In the genomic region with DNA sequence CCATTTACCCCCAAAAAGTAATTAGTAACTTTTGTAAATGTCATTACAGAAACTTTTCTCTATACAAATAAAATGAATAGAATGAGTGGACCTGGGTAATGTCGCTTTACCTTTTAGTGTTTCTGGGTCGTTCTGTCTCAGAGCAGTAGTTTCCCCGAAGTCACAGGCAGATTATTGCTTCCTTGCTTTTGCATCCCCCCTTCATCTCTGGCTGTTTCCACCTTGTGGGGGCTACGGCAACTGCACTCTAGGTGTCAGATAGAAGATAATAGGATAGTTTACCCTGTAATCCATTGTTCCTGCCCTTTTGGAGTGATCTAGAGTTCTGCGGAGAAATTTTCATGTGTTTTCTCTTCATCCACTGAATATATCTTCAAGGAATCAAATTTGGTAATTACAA, we compare ENCODE assay signal across 20 cellular contexts.
DNase-seq lines count a peak whose midpoint lies in the region; ATAC-seq and TF ChIP-seq lines count a peak whose summit lies in the region.
"Had no signal": no experiment of that assay in that cellular context is flagged by ENCODE, and none has a peak within 500 bp of the region (broad histone marks: within the 10 kb centered on the region; RNA-seq: fewer than 3 reads in every experiment).

No MANE protein-coding gene starts in this region.

- ATAC-seq in heart right ventricle, result no peak
- ATAC-seq: stimulated activated effector memory CD8-positive, alpha-beta T cell treated with anti-CD3 and anti-CD28 coated beads, Interleukin-12 subunit alpha, Interleukin-12 subunit beta, amount 100 ng/mL, for 72 hours had no signal

- no peak overlapping the region for H3K27ac ChIP-seq in cardiac muscle cell
- no peak overlapping the region for H3K27ac ChIP-seq in heart right ventricle
- no peak overlapping the region for H3K27ac ChIP-seq in GM23248
- H3K27ac ChIP-seq: parathyroid adenoma had no signal

- H3K4me1 Mint-ChIP-seq in type B pancreatic cell (ENCODE audit: unreplicated experiment), result no peaks in the 10 kb centered on the region
- H3K4me1 Mint-ChIP-seq: activated B cell treated with CpG ODN at 0.5 μM for 24 hours; stimulated activated effector memory CD8-positive, alpha-beta T cell treated with anti-CD3 and anti-CD28 coated beads, Interleukin-12 subunit alpha, Interleukin-12 subunit beta, amount 100 ng/mL, for 72 hours had no signal

- no peaks in the 10 kb centered on the region for H3K36me3 ChIP-seq in cardiac muscle cell
- H3K36me3 ChIP-seq in heart right ventricle, result no peaks in the 10 kb centered on the region
- H3K36me3 ChIP-seq in GM23248 (ENCODE audit: low read depth), result no peaks in the 10 kb centered on the region
- H3K36me3 ChIP-seq: MG63, uterus had no signal

- H3K9me3 ChIP-seq in cardiac muscle cell (ENCODE audit: low read depth), result no peaks in the 10 kb centered on the region
- H3K9me3 ChIP-seq in heart right ventricle, result peaks cover 0 to 6% (median 0%) of the 10 kb centered on the region in 11 donors
- no peaks in the 10 kb centered on the region for H3K9me3 ChIP-seq in GM23248 (ENCODE audit: low read depth)
- H3K9me3 ChIP-seq: uterus had no signal

- 60 to 74% methylated on average over 5 of the region's 5 CpGs for WGBS in heart right ventricle, 2 donors
- WGBS in GM23248 (ENCODE audit: low coverage in 1 of 2, low lambda C conversion rate in 2 of 2, missing lambda C conversion rate in 2 of 2), 2 experiments, result 95% methylated on average over 5 of the region's 5 CpGs

- intact Hi-C loops in heart right ventricle (cut with DNase I), result no loop called here

- no peaks in the 10 kb centered on the region for H3K36me3 Mint-ChIP-seq in type B pancreatic cell
- H3K36me3 Mint-ChIP-seq: stimulated activated effector memory CD8-positive, alpha-beta T cell treated with anti-CD3 and anti-CD28 coated beads, Interleukin-12 subunit alpha, Interleukin-12 subunit beta, amount 100 ng/mL, for 72 hours had no signal

- H3K27me3 ChIP-seq in cardiac muscle cell (no peaks in the 10 kb centered on the region), heart right ventricle (no peaks in the 10 kb centered on the region), GM23248 (replicated peaks; ENCODE audit: insufficient read depth) (no peaks in the 10 kb centered on the region)
- H3K27me3 ChIP-seq: MG63, uterus had no signal

- DNase-seq in cardiac muscle cell (ENCODE audit: low read depth in 1 of 2, low spot score in 1 of 2) (peak in 1 of 2 donors; percentile 20), heart right ventricle (no peak), SK-MEL-5 (ENCODE audit: low read depth, low spot score) (peak; percentile 30), fibroblast of the aortic adventitia (ENCODE audit: low read depth) (no peak), type B pancreatic cell (ENCODE audit: extremely low spot score, unreplicated experiment) (no peak), GM23248 (no peak), NCI-H526 (lab: John Stamatoyannopoulos, UW) (no peak), NCI-H2029 treated with DMSO at 0.1 percent for 48 hours (lab: John Stamatoyannopoulos, UW) (no peak)
- DNase-seq: ACHN; activated B cell treated with CpG ODN at 0.5 μM for 24 hours; activated T-cell treated with anti-CD3 and anti-CD28 coated beads, Interleukin-2, amount 50 U/mL, for 24 hours; amygdala; head of caudate nucleus; MG63; NCI-H510A; stimulated activated CD4-positive, alpha-beta T cell treated with anti-CD3 and anti-CD28 coated beads, Interleukin-1b, Interleukin-23, amount 100 ng/mL, for 48 hours; uterus had no signal

- no peak overlapping the region for H3K9ac ChIP-seq in GM23248
- H3K9ac ChIP-seq: parathyroid adenoma had no signal

- no peak overlapping the region for H3K4me2 ChIP-seq in GM23248 (ENCODE audit: unreplicated experiment)

- peaks cover 92% of the 10 kb centered on the region for H3K79me2 ChIP-seq in GM23248 (ENCODE audit: insufficient read depth)
- H3K79me2 ChIP-seq: parathyroid adenoma had no signal

- H3K9me3 Mint-ChIP-seq in type B pancreatic cell, result no peaks in the 10 kb centered on the region
- H3K9me3 Mint-ChIP-seq: activated B cell treated with CpG ODN at 0.5 μM for 24 hours; activated T-cell treated with anti-CD3 and anti-CD28 coated beads, Interleukin-2, amount 50 U/mL, for 24 hours had no signal

- H3F3A ChIP-seq in GM23248 (ENCODE audit: insufficient read depth), result peaks cover 7% of the 10 kb centered on the region

- no peak overlapping the region for H3K27ac Mint-ChIP-seq in type B pancreatic cell
- H3K27ac Mint-ChIP-seq: activated B cell treated with CpG ODN at 0.5 μM for 24 hours; activated T-cell treated with anti-CD3 and anti-CD28 coated beads, Interleukin-2, amount 50 U/mL, for 24 hours; stimulated activated effector memory CD8-positive, alpha-beta T cell treated with anti-CD3 and anti-CD28 coated beads, Interleukin-12 subunit alpha, Interleukin-12 subunit beta, amount 100 ng/mL, for 72 hours had no signal

- H4K20me1 ChIP-seq in GM23248 (ENCODE audit: insufficient read depth), result no peaks in the 10 kb centered on the region

- no peak overlapping the region for H3K4me3 Mint-ChIP-seq in type B pancreatic cell
- H3K4me3 Mint-ChIP-seq: activated B cell treated with CpG ODN at 0.5 μM for 24 hours; activated T-cell treated with anti-CD3 and anti-CD28 coated beads, Interleukin-2, amount 50 U/mL, for 24 hours; stimulated activated effector memory CD8-positive, alpha-beta T cell treated with anti-CD3 and anti-CD28 coated beads, Interleukin-12 subunit alpha, Interleukin-12 subunit beta, amount 100 ng/mL, for 72 hours had no signal

- peak; percentile 4 for TF ChIP-seq CTCF in cardiac muscle cell (IDR thresholded peaks at IDR 0.05; ENCODE audit: low read depth, low read length)
- no peak for TF ChIP-seq CTCF in heart right ventricle (IDR thresholded peaks at IDR 0.05)
- TF ChIP-seq CTCF in fibroblast of the aortic adventitia (IDR thresholded peaks at IDR 0.05; ENCODE audit: insufficient read depth, low read length), result peak; percentile 27
- peak; percentile 67 for TF ChIP-seq CTCF in type B pancreatic cell (conservative IDR thresholded peaks at IDR 0.05)

- H3K27me3 Mint-ChIP-seq in type B pancreatic cell, result peaks cover 3% of the 10 kb centered on the region
- H3K27me3 Mint-ChIP-seq: activated B cell treated with CpG ODN at 0.5 μM for 24 hours; activated T-cell treated with anti-CD3 and anti-CD28 coated beads, Interleukin-2, amount 50 U/mL, for 24 hours had no signal

- H3K9me2 ChIP-seq in GM23248 (ENCODE audit: insufficient read depth), result no peaks in the 10 kb centered on the region

- H3K4me1 ChIP-seq in cardiac muscle cell (ENCODE audit: low read depth) (no peaks in the 10 kb centered on the region), heart right ventricle (peaks cover 0 to 20% (median 0%) of the 10 kb centered on the region in 9 donors), GM23248 (ENCODE audit: insufficient read depth) (peaks cover 28% of the 10 kb centered on the region)
- H3K4me1 ChIP-seq: parathyroid adenoma, uterus had no signal

- H3K4me3 ChIP-seq in cardiac muscle cell, result no peak overlapping the region
- no peak overlapping the region for H3K4me3 ChIP-seq in heart right ventricle
- H3K4me3 ChIP-seq in fibroblast of the aortic adventitia (ENCODE audit: low read depth, low read length), result no peak overlapping the region
- H3K4me3 ChIP-seq in GM23248, result no peak overlapping the region
- H3K4me3 ChIP-seq: lung, MG63, uterus had no signal

- in situ Hi-C loops in SK-MEL-5 (cut with HindIII; ENCODE audit: low pct_unique_long_range_greater_than_20kb, low sequenced_read_pairs), result no loop called here
- in situ Hi-C loops in GM23248 (cut with MboI), result no loop called here

- H2AFZ ChIP-seq in GM23248, result no peak overlapping the region
- H2AFZ ChIP-seq: parathyroid adenoma had no signal

Comparison
In these comparisons a context has a peak if more than half of its experiments do, and no peak if none do; other contexts are left out.
1. CTCF ChIP-seq: peak in cardiac muscle cell (single experiment), fibroblast of the aortic adventitia (single experiment) and type B pancreatic cell (single experiment); none in heart right ventricle (0 of 9).